ENCODE assay signal across 33 cellular contexts in genomic region chr13:90188237-90188636, GRCh38.
"Had no signal": no experiment of that assay in that cellular context is flagged by ENCODE, and none has a peak within 500 bp of the region (broad histone marks: within the 10 kb centered on the region; RNA-seq: fewer than 3 reads in every experiment).

No MANE protein-coding gene starts in this region.

- FAIRE-seq: astrocyte, bronchial epithelial cell, colon had no signal

- H3K4me1 ChIP-seq: adrenal gland, ascending aorta, breast epithelium had no signal

- H3K27me3 ChIP-seq: adrenal gland, ascending aorta, body of pancreas, brain microvascular endothelial cell, breast epithelium, cardiac muscle cell had no signal

- H3K4me3 ChIP-seq: adrenal gland, ascending aorta, body of pancreas, breast epithelium, cardiac muscle cell had no signal

- H3K36me3 ChIP-seq: adrenal gland, ascending aorta, brain microvascular endothelial cell, breast epithelium, cardiac muscle cell had no signal

- H3K27ac ChIP-seq: adrenal gland, ascending aorta, body of pancreas, brain microvascular endothelial cell, breast epithelium, cardiac muscle cell had no signal

- H3K9me3 ChIP-seq: adrenal gland, ascending aorta, body of pancreas, breast epithelium had no signal

- DNase-seq: activated effector memory CD4-positive, alpha-beta T cell treated with anti-CD3 and anti-CD28 coated beads, Interleukin-2, amount 50 U/mL, for 16 hours; activated effector memory CD4-positive, alpha-beta T cell treated with Interleukin-2 at 50 U/mL for 16 hours; activated gamma-delta T cell; activated gamma-delta T cell treated with Interleukin-2 at 50 U/mL for 16 hours; activated naive CD4-positive, alpha-beta T cell; activated naive CD4-positive, alpha-beta T cell treated with anti-CD3 and anti-CD28 coated beads for 36 hours; activated naive CD4-positive, alpha-beta T cell treated with anti-CD3 and anti-CD28 coated beads, Interleukin-2, amount 10 ng/mL, durations not matched to agents 7 days and 5 days; activated naive CD4-positive, alpha-beta T cell treated with anti-CD3 and anti-CD28 coated beads, Interleukin-2, amount 50 U/mL, for 16 hours; activated naive CD4-positive, alpha-beta T cell treated with Interleukin-2 at 50 U/mL for 16 hours; activated naive CD8-positive, alpha-beta T cell treated with anti-CD3 and anti-CD28 coated beads for 36 hours; activated naive CD8-positive, alpha-beta T cell treated with anti-CD3 and anti-CD28 coated beads, Interleukin-2, amount 10 ng/mL, durations not matched to agents 7 days and 5 days; activated naive CD8-positive, alpha-beta T cell treated with anti-CD3 and anti-CD28 coated beads, Interleukin-2, amount 50 U/mL, for 24 hours; activated T-cell treated with anti-CD3 and anti-CD28 coated beads, Interleukin-2, amount 50 U/mL, for 4 hours; activated T-cell treated with anti-CD3 and anti-CD28 coated beads, Interleukin-2, amount 50 U/mL, for 48 hours; activated T-cell treated with anti-CD3 and anti-CD28 coated beads, Interleukin-2, amount 50 U/mL, for 72 hours; adrenal gland; amniotic stem cell; amygdala; anterior cingulate cortex; aorta; body of pancreas; brain microvascular endothelial cell; caudate nucleus; central memory CD4-positive, alpha-beta T cell; cerebellar nuclear complex had no signal

- ATAC-seq: activated naive CD4-positive, alpha-beta T cell treated with anti-CD3 and anti-CD28 coated beads, Interleukin-2, amount 50 U/mL, for 72 hours; activated naive CD8-positive, alpha-beta T cell treated with anti-CD3 and anti-CD28 coated beads, Interleukin-2, amount 50 U/mL, for 24 hours; activated T-cell treated with anti-CD3 and anti-CD28 coated beads, Interleukin-2, amount 50 U/mL, for 4 hours; activated T-cell treated with anti-CD3 and anti-CD28 coated beads, Interleukin-2, amount 50 U/mL, for 72 hours; activated T-helper 17 cell treated with anti-CD3 and anti-CD28 coated beads, Interleukin-2, amount 50 U/mL, for 72 hours; body of pancreas had no signal
